1 cellular context compared by ENCODE assay signal in genomic region chr3:128276577-128277183, GRCh38.
TF ChIP-seq lines count a peak whose summit lies in the region.

No MANE protein-coding gene starts in this region.

TF ChIP-seq in H1, 55 proteins besides CTCF, POLR2A, EP300 and RAD21:
- TF ChIP-seq POU5F1 (IDR thresholded peaks at IDR 0.05; ENCODE audit: low read depth, low read length): no peak
- TF ChIP-seq FOSL1 (IDR thresholded peaks at IDR 0.05; ENCODE audit: insufficient read depth, low read depth, low read length): no peak
TF ChIP-seq in H1: peak in this region for 0.
